10 cellular contexts compared by ENCODE assay signal in genomic region chr11:63862923-63863322, GRCh38. TPM values are rescaled to one million over a fixed set of nuclear protein-coding genes. Genes with fewer than 3 reads are reported as not detected.
DNase-seq lines count a peak whose midpoint lies in the region; ATAC-seq and TF ChIP-seq lines count a peak whose summit lies in the region.
"Had no signal": no experiment of that assay in that cellular context is flagged by ENCODE, and none has a peak within 500 bp of the region (broad histone marks: within the 10 kb centered on the region; RNA-seq: fewer than 3 reads in every experiment).

No MANE protein-coding gene starts in this region.

- TF ChIP-seq CTCF in brain microvascular endothelial cell (IDR thresholded peaks at IDR 0.05; ENCODE audit: low read depth, low read length, missing control alignments) (no peak), neural crest cell (conservative IDR thresholded peaks at IDR 0.05) (no peak), WERI-Rb-1 (IDR thresholded peaks at IDR 0.05; ENCODE audit: low read depth, low read length) (no peak)

- H3K4me3 Mint-ChIP-seq in neural crest cell = no peak overlapping the region

- no peaks in the 10 kb centered on the region for H3K9me3 Mint-ChIP-seq in neural crest cell

- H3K36me3 ChIP-seq in brain microvascular endothelial cell (replicated peaks) (no peaks in the 10 kb centered on the region), WERI-Rb-1 (peaks cover 8% of the 10 kb centered on the region)

- H3K27me3 Mint-ChIP-seq in neural crest cell (ENCODE audit: low read depth) = no peaks in the 10 kb centered on the region

- H3K4me3 ChIP-seq in brain microvascular endothelial cell (ENCODE audit: low read depth, low read length) (no peak overlapping the region), WERI-Rb-1 (ENCODE audit: low read depth, low read length) (no peak overlapping the region)

- H3K27me3 ChIP-seq in brain microvascular endothelial cell (replicated peaks) = no peaks in the 10 kb centered on the region
- H3K27me3 ChIP-seq in WERI-Rb-1 (ENCODE audit: insufficient read depth, low read depth, severe bottlenecking) = no peaks in the 10 kb centered on the region

- no peaks in the 10 kb centered on the region for H3K36me3 Mint-ChIP-seq in neural crest cell (ENCODE audit: low read depth)

- no peak for ATAC-seq in GM18858 (IDR thresholded peaks at IDR 0.05; ENCODE audit: unreplicated experiment)

- in situ Hi-C loops in brain microvascular endothelial cell (cut with HindIII; ENCODE audit: low pct_ligation_motif_present, low sequenced_read_pairs) = no loop called here

- peak overlapping the region; percentile 82 for H3K27ac Mint-ChIP-seq in neural crest cell (ENCODE audit: unreplicated experiment)

- H3K27ac ChIP-seq in brain microvascular endothelial cell = no peak overlapping the region
- H3K27ac ChIP-seq in WERI-Rb-1 = no peak overlapping the region

- DNase-seq in DMS53 treated with DMSO at 0.1 percent for 48 hours (lab: John Stamatoyannopoulos, UW; ENCODE audit: unreplicated experiment) (peak; percentile 57), NCI-H2196 (lab: John Stamatoyannopoulos, UW; ENCODE audit: unreplicated experiment) (peak; percentile 46), brain microvascular endothelial cell (peak; percentile 7), neural crest cell (ENCODE audit: low read depth, low spot score) (no peak), dedifferentiated amniotic fluid mesenchymal stem cell (ENCODE audit: extremely low spot score) (no peak), WERI-Rb-1 (no peak), NCI-H82 (lab: John Stamatoyannopoulos, UW) (no peak)
- DNase-seq: activated CD4-positive, alpha-beta T cell treated with anti-CD3 and anti-CD28 coated beads for 4 hours; MM.1S had no signal

- no peaks in the 10 kb centered on the region for H3K9me3 ChIP-seq in WERI-Rb-1 (ENCODE audit: severe bottlenecking)

- H3K4me1 Mint-ChIP-seq in neural crest cell = peaks cover 39% of the 10 kb centered on the region

RNA-seq across cellular contexts. Expression of gene MARK2, which starts 24.0 kb away (rescaled TPM):
- 42.4 and 42.9 TPM in 2 replicates for total RNA-seq in neural crest cell

RNA-seq across cellular contexts. Expression of gene SPINDOC, which starts 49.7 kb away (rescaled TPM):
- 104 and 107 TPM in 2 replicates for total RNA-seq in neural crest cell

RNA-seq across cellular contexts. Expression of gene RCOR2, which starts 54.0 kb away (rescaled TPM):
- 107 and 108 TPM in 2 replicates for total RNA-seq in neural crest cell

Comparison
In these comparisons a context has a peak if more than half of its experiments do, and no peak if none do; other contexts are left out.
1. DNase-seq: peak in DMS53 treated with DMSO at 0.1 percent for 48 hours (single experiment), NCI-H2196 (single experiment) and brain microvascular endothelial cell (single experiment); none in neural crest cell (single experiment), dedifferentiated amniotic fluid mesenchymal stem cell (single experiment), WERI-Rb-1 (single experiment) and NCI-H82 (single experiment).